1 cellular context compared by ENCODE assay signal in genomic region chr12:86117711-86118110, GRCh38.
TF ChIP-seq lines count a peak whose summit lies in the region.

No MANE protein-coding gene starts in this region.

TF ChIP-seq in IMR-90, 13 proteins besides CTCF, POLR2A, EP300 and RAD21 (continued from another document):
- TF ChIP-seq RFX5 (IDR thresholded peaks at IDR 0.05; ENCODE audit: low read depth, low read length), result no peak
TF ChIP-seq in IMR-90: peak in this region for 0.
